In the genomic region with DNA sequence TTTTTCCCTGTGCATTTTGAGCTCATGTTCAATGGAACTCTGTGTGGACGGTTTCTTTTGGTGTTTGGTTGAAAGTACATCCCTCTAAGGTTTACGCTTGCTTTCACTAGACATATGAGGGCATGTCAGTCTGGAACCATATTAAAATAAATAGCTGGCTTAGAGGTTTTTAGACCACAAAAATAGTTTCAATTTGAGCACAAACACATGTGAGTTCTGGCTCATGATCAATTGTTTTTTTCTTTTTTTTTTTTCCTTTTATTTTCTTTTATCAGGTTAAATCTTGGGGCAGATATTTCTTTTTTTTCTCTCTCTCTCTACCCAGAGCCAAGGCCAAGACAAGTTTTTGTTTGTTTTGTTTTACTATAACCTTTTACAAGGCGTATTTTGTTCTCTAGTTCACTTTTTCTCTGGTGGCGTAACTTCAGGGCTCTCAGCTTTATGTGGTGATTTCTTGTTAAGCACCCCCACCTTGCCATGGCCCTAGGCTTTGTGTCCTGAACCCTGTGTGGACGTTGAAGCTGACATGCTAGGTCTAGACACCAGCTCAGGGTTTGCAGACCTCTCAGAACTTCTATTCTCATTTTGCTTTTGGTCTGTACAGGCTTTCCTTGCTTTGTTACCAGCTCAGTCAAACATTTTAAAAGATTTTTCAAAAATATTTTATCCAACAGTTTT, we compare ENCODE assay signal across 9 cellular contexts.
DNase-seq lines count a peak whose midpoint lies in the region; ATAC-seq and TF ChIP-seq lines count a peak whose summit lies in the region.
"Had no signal": no experiment of that assay in that cellular context is flagged by ENCODE, and none has a peak within 500 bp of the region (broad histone marks: within the 10 kb centered on the region; RNA-seq: fewer than 3 reads in every experiment).

No MANE protein-coding gene starts in this region.

- peaks cover 24% of the 10 kb centered on the region for H3K4me1 Mint-ChIP-seq in progenitor cell of endocrine pancreas (ENCODE audit: low read depth)

- H3K27me3 Mint-ChIP-seq in progenitor cell of endocrine pancreas = no peaks in the 10 kb centered on the region

- peaks cover 8% of the 10 kb centered on the region for H3K9me3 Mint-ChIP-seq in progenitor cell of endocrine pancreas (ENCODE audit: low read depth)
- H3K9me3 Mint-ChIP-seq: T-helper 1 cell treated with Interleukin-12 subunit alpha and Interleukin-12 subunit beta and Interleukin-4 antibody, amounts not matched to agents 30 μg/mL and 1 μg/mL, for 36 hours had no signal

- H3K4me3 Mint-ChIP-seq in progenitor cell of endocrine pancreas (ENCODE audit: low read depth) = no peak overlapping the region

- TF ChIP-seq CTCF in progenitor cell of endocrine pancreas (IDR thresholded peaks at IDR 0.05; ENCODE audit: unreplicated experiment) = no peak

- H3K27ac Mint-ChIP-seq in progenitor cell of endocrine pancreas = peak overlapping the region; percentile 40

- DNase-seq in HCEC 1CT (peak; percentile 23), progenitor cell of endocrine pancreas (ENCODE audit: low spot score, unreplicated experiment) (no peak), DMS 273 (lab: John Stamatoyannopoulos, UW; ENCODE audit: unreplicated experiment) (no peak), RPMI8226 (no peak), NCI-H526 (lab: John Stamatoyannopoulos, UW) (no peak)
- DNase-seq: NCI-H1048 had no signal

- ATAC-seq in GM18873 (IDR thresholded peaks at IDR 0.05; ENCODE audit: low FRiP score, unreplicated experiment) (peak; percentile 60), HG03575 (IDR thresholded peaks at IDR 0.05; ENCODE audit: extremely low read depth, insufficient number of reproducible peaks, low FRiP score, unreplicated experiment) (peak; percentile 52)

- peaks cover 3% of the 10 kb centered on the region for H3K36me3 Mint-ChIP-seq in progenitor cell of endocrine pancreas (ENCODE audit: insufficient read depth)
